21 cellular contexts compared by ENCODE assay signal in the genomic region with DNA sequence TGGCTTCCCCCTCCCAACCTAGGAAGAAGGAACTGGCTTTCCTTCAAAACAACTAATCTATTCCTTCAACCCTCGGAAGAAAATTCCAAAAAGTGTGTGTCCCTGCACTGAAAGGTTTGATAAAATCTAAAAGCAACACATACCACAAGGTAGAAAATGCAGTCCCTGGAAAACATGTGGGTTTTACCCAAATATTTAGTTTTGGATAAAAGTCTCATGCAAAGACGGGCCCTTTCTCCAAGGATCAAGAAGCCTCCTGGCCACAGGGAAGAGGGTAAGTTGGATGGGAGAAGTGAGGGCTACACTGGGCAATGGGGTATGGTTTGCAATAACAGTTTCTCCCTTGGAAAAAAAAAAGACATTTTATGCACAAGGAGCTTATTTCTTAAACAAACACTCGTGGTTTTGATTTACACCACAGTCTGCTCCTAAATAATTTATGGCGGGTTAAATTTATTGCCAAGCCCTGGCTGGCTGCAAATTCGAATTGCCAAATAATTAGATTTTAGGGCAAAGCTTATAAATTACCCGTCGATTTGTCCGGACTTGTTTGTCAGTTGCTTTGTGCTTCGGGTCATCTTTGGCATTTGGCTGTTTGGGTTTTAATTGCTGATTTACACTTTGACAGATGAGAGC. TPM values are rescaled to one million over a fixed set of nuclear protein-coding genes. Genes with fewer than 3 reads are reported as not detected.
A peak's percentile ranks its signal among the peaks of the same experiment; 100 is the strongest.
DNase-seq lines count a peak whose midpoint lies in the region; ATAC-seq and TF ChIP-seq lines count a peak whose summit lies in the region.
"Had no signal": no experiment of that assay in that cellular context is flagged by ENCODE, and none has a peak within 500 bp of the region (broad histone marks: within the 10 kb centered on the region; RNA-seq: fewer than 3 reads in every experiment).

No MANE protein-coding gene starts in this region.

- H3F3A ChIP-seq in SK-N-SH (replicated peaks; ENCODE audit: insufficient read depth) = peaks cover 27% of the 10 kb centered on the region

- H3K27me3 ChIP-seq in SK-N-SH (ENCODE audit: insufficient read depth) (no peaks in the 10 kb centered on the region), vagina (no peaks in the 10 kb centered on the region)
- H3K27me3 ChIP-seq: BLaER1 treated with 17β-estradiol and CSF1 and Interleukin-3, amounts not matched to agents 10 nM and 100 nM; MG63; ovary; transverse colon had no signal

- no peaks in the 10 kb centered on the region for H3K9me3 ChIP-seq in SK-N-SH
- H3K9me3 ChIP-seq in vagina = no peaks in the 10 kb centered on the region
- H3K9me3 ChIP-seq: BLaER1 treated with 17β-estradiol and CSF1 and Interleukin-3, amounts not matched to agents 10 nM and 100 nM; MG63; ovary; transverse colon had no signal

- no peak overlapping the region for H2AFZ ChIP-seq in SK-N-SH (ENCODE audit: low read depth)

- ATAC-seq in HG02763 (IDR thresholded peaks at IDR 0.05; ENCODE audit: unreplicated experiment) = no peak
- ATAC-seq: sciatic nerve had no signal

- no peak overlapping the region for H3K4me3 ChIP-seq in SK-N-SH (ENCODE audit: low read depth in 2 of 2, low read length in 1 of 2)
- no peak overlapping the region for H3K4me3 ChIP-seq in vagina
- H3K4me3 ChIP-seq: BLaER1 treated with 17β-estradiol and CSF1 and Interleukin-3, amounts not matched to agents 10 nM and 100 nM; MG63; ovary; transverse colon had no signal

- POLR2A ChIA-PET in SK-N-SH (lab: Yijun Ruan, JAX) = no interaction called here

- no peaks in the 10 kb centered on the region for H3K9me2 ChIP-seq in SK-N-SH

- 55% methylated on average over 9 of the region's 9 CpGs for WGBS in SK-N-SH (ENCODE audit: low lambda C conversion rate)

- TF ChIP-seq RAD21 in SK-N-SH (IDR thresholded peaks at IDR 0.05; ENCODE audit: low read length) = no peak

- H3K4me1 ChIP-seq in SK-N-SH (ENCODE audit: control insufficient read depth in 1 of 2, insufficient read depth in 2 of 2, low read depth in 1 of 2, low read length in 1 of 2) (peaks cover 31 to 33% of the 10 kb centered on the region in 2 experiments), vagina (peaks cover 37% of the 10 kb centered on the region)

- H3K36me3 ChIP-seq in SK-N-SH (replicated peaks in 1 of 2; ENCODE audit: control insufficient read depth in 1 of 2, insufficient read depth in 2 of 2, low read length in 1 of 2) (peaks cover 0 to 4% of the 10 kb centered on the region in 2 experiments), vagina (no peaks in the 10 kb centered on the region)
- H3K36me3 ChIP-seq: ovary, transverse colon had no signal

- no peak for TF ChIP-seq POLR2A in vagina (IDR thresholded peaks at IDR 0.05)

- H4K20me1 ChIP-seq in SK-N-SH (ENCODE audit: insufficient read depth) = no peaks in the 10 kb centered on the region

- TF ChIP-seq EP300 in SK-N-SH (IDR thresholded peaks at IDR 0.05; ENCODE audit: borderline replicate concordance in 1 of 2, low read depth in 1 of 2, low read length in 1 of 2) = peak in 1 of 2 experiments; percentile 23; a peak in 1 of 4 replicates

- peak overlapping the region; percentile 53; the same call in 1 of the 2 replicates for H3K4me2 ChIP-seq in SK-N-SH
- H3K4me2 ChIP-seq: BLaER1 treated with 17β-estradiol and CSF1 and Interleukin-3, amounts not matched to agents 10 nM and 100 nM had no signal

- CTCF ChIA-PET in SK-N-SH (lab: Yijun Ruan, JAX) = interaction anchor here (0.9 to 3.9 kb wide), 3 partner anchors 8 to 108 kb away, joined by 3 to 18 read pairs (median 11); no protein-coding TSS in a partner anchor

- no peak overlapping the region for H3K9ac ChIP-seq in SK-N-SH
- H3K9ac ChIP-seq: BLaER1 treated with 17β-estradiol and CSF1 and Interleukin-3, amounts not matched to agents 10 nM and 100 nM had no signal

- peaks cover 6% of the 10 kb centered on the region; the same call in 1 of the 2 replicates for H3K79me2 ChIP-seq in SK-N-SH (ENCODE audit: insufficient read depth)

- TF ChIP-seq CTCF in SK-N-SH (IDR thresholded peaks at IDR 0.05) = no peak
- TF ChIP-seq CTCF in vagina (IDR thresholded peaks at IDR 0.05) = no peak

- intact Hi-C loops in vagina (cut with DNase I) = no loop called here

- H3K27ac ChIP-seq in SK-N-SH (ENCODE audit: low read depth in 2 of 2, low read length in 1 of 2) (peak overlapping the region; percentile 17 to 96; a peak in 3 of 4 replicates), vagina (peak overlapping the region; percentile 9), caudate nucleus (ENCODE audit: low read depth, low read length) (no peak overlapping the region)
- H3K27ac ChIP-seq: BLaER1 treated with 17β-estradiol and CSF1 and Interleukin-3, amounts not matched to agents 10 nM and 100 nM; ovary; transverse colon had no signal

- DNase-seq in NCI-H1105 treated with DMSO at 0.1 percent for 48 hours (lab: John Stamatoyannopoulos, UW) = peak; percentile 46
- no peak for DNase-seq in NCI-H1105 (lab: John Stamatoyannopoulos, UW)
- DNase-seq in SK-N-SH = no peak
- peak; percentile 34 for DNase-seq in fibroblast of peridontal ligament (ENCODE audit: extremely low read depth)
- DNase-seq in vagina (ENCODE audit: extremely low spot score in 2 of 2) = no peak
- no peak for DNase-seq in stimulated activated CD4-positive, alpha-beta T cell treated with anti-CD3 and anti-CD28 coated beads, Interleukin-2, amount 100 ng/mL, for 48 hours
- DNase-seq in caudate nucleus (lab: John Stamatoyannopoulos, UW) = no peak
- DNase-seq: 8988T; activated CD4-positive, alpha-beta T cell treated with anti-CD3 and anti-CD28 coated beads for 4 hours; foreskin fibroblast; GDM1; hypothalamus; kidney; MG63; NCI-H1694; NK-92 treated with Interleukin-12 subunit alpha and Interleukin-12 subunit beta, amount 100 ng/mL, for 24 hours; ovary; transverse colon had no signal

TF ChIP-seq in SK-N-SH, 30 proteins besides CTCF, POLR2A, EP300 and RAD21:
- no peak for TF ChIP-seq MEF2A (IDR thresholded peaks at IDR 0.05; ENCODE audit: borderline replicate concordance, low read depth)
- TF ChIP-seq, protein P1, sequence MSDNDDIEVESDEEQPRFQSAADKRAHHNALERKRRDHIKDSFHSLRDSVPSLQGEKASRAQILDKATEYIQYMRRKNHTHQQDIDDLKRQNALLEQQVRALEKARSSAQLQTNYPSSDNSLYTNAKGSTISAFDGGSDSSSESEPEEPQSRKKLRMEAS (IDR thresholded peaks at IDR 0.05; ENCODE audit: low read depth) = no peak
- no peak for TF ChIP-seq SMC3 (IDR thresholded peaks at IDR 0.05; ENCODE audit: low read depth, low read length)
- TF ChIP-seq FOXJ3 (CRISPR knock-in tag; IDR thresholded peaks at IDR 0.05) = no peak
- TF ChIP-seq EZH2phosphoT487 (IDR thresholded peaks at IDR 0.05; ENCODE audit: borderline replicate concordance, low read depth) = no peak
- TF ChIP-seq TCF12 (IDR thresholded peaks at IDR 0.05) = peak; percentile 40; the same call in 1 of the 2 replicates
- TF ChIP-seq, protein P2, sequence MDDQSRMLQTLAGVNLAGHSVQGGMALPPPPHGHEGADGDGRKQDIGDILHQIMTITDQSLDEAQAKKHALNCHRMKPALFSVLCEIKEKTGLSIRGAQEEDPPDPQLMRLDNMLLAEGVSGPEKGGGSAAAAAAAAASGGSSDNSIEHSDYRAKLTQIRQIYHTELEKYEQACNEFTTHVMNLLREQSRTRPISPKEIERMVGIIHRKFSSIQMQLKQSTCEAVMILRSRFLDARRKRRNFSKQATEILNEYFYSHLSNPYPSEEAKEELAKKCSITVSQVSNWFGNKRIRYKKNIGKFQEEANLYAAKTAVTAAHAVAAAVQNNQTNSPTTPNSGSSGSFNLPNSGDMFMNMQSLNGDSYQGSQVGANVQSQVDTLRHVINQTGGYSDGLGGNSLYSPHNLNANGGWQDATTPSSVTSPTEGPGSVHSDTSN (IDR thresholded peaks at IDR 0.05) = peak; percentile 25; the same call in 1 of the 2 replicates

RNA-seq across cellular contexts. Expression of gene ERI3, which starts 28.9 kb away (rescaled TPM):
- polyA plus RNA-seq in SK-N-SH (2012; rRNA removed) = 60.7 and 68.5 TPM in 2 replicates
- polyA plus RNA-seq in SK-N-SH (2012; cell fraction: cytosol; rRNA removed) = 38.4 and 52.6 TPM in 2 replicates
- 69.8 and 71.6 TPM in 2 replicates for polyA plus RNA-seq in SK-N-SH (2012; cell fraction: nucleus; rRNA removed)
- total RNA-seq in vagina = 39.3 TPM

Comparison
In these comparisons a context has a peak if more than half of its experiments do, and no peak if none do; other contexts are left out.
1. DNase-seq: peak in NCI-H1105 treated with DMSO at 0.1 percent for 48 hours (single experiment) and fibroblast of peridontal ligament (single experiment); none in NCI-H1105 (single experiment), SK-N-SH (single experiment), vagina (0 of 2), stimulated activated CD4-positive, alpha-beta T cell treated with anti-CD3 and anti-CD28 coated beads, Interleukin-2, amount 100 ng/mL, for 48 hours (0 of 2) and caudate nucleus (0 of 61).